ENCODE assay signal across 31 cellular contexts in the genomic region with DNA sequence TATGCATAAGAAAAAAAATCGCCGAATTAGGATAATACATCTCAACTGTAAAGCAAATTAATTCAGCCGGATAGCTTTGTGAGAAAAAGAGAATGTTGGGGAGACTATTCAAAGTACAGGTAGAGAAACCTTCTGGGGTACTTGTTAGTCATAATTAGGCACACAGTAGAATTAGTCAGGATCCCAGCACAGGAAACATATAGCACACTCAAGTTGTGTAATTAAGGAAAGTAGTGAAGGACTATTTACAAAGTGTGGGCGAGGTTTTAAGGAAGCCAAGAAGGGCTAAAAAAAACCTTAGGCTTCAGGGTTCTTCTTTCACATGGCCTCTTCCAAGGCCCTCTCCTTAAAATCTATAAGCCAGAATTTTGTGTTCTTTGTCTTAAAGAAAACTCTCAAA.
DNase-seq lines count a peak whose midpoint lies in the region; ATAC-seq and TF ChIP-seq lines count a peak whose summit lies in the region.
"Had no signal": no experiment of that assay in that cellular context is flagged by ENCODE, and none has a peak within 500 bp of the region (broad histone marks: within the 10 kb centered on the region; RNA-seq: fewer than 3 reads in every experiment).

No MANE protein-coding gene starts in this region.

- H3K4me3 ChIP-seq in mammary epithelial cell (replicated peaks in 1 of 3; ENCODE audit: insufficient read depth in 1 of 3, low read depth in 2 of 3, low read length in 3 of 3) (no peak overlapping the region), lower lobe of right lung (no peak overlapping the region)
- H3K4me3 ChIP-seq in CD8-positive, alpha-beta T cell (ENCODE audit: low read depth, low read length), result no peak overlapping the region
- H3K4me3 ChIP-seq: dorsolateral prefrontal cortex, right lobe of liver, testis, vagina had no signal

- WGBS in mammary epithelial cell (ENCODE audit: low coverage, missing lambda C conversion rate), result 84% methylated on average over 3 of the region's 4 CpGs

- no peak overlapping the region for H3K9ac ChIP-seq in mammary epithelial cell (ENCODE audit: insufficient read depth, low read length)

- H3K27me3 ChIP-seq in mammary epithelial cell (ENCODE audit: insufficient read depth, low read length) (no peaks in the 10 kb centered on the region), lower lobe of right lung (ENCODE audit: low read depth) (peaks cover 5% of the 10 kb centered on the region)
- H3K27me3 ChIP-seq in CD8-positive, alpha-beta T cell (ENCODE audit: insufficient read depth, low read length), result no peaks in the 10 kb centered on the region
- H3K27me3 ChIP-seq: right lobe of liver, testis, vagina had no signal

- H3K27me3 Mint-ChIP-seq in CD8-positive, alpha-beta T cell (ENCODE audit: low read depth), result no peaks in the 10 kb centered on the region
- peaks cover under 1% of the 10 kb centered on the region for H3K27me3 Mint-ChIP-seq in activated naive CD8-positive, alpha-beta T cell treated with anti-CD3 and anti-CD28 coated beads for 36 hours
- H3K27me3 Mint-ChIP-seq: IgD-negative memory B cell, memory B cell had no signal

- no peaks in the 10 kb centered on the region for H3K9me3 ChIP-seq in mammary epithelial cell (replicated peaks; ENCODE audit: insufficient read depth, low read length)
- no peaks in the 10 kb centered on the region for H3K9me3 ChIP-seq in lower lobe of right lung
- no peaks in the 10 kb centered on the region for H3K9me3 ChIP-seq in CD8-positive, alpha-beta T cell (ENCODE audit: low read length)
- H3K9me3 ChIP-seq: BE2C, right lobe of liver, testis, vagina had no signal

- no peaks in the 10 kb centered on the region for H4K20me1 ChIP-seq in mammary epithelial cell (ENCODE audit: insufficient read depth, low read length)

- intact Hi-C loops in mammary epithelial cell (cut with micrococcal nuclease) (no loop called here), lower lobe of right lung (cut with DNase I) (no loop called here)
- intact Hi-C loops in CD8-positive, alpha-beta T cell (cut with DNase I, micrococcal nuclease), result no loop called here

- H3K4me1 ChIP-seq in mammary epithelial cell (ENCODE audit: insufficient read depth, low read length) (peaks cover 30% of the 10 kb centered on the region), lower lobe of right lung (peaks cover 11% of the 10 kb centered on the region)
- H3K4me1 ChIP-seq in CD8-positive, alpha-beta T cell (ENCODE audit: insufficient read depth, low read length), result no peaks in the 10 kb centered on the region
- H3K4me1 ChIP-seq: BE2C, right lobe of liver, testis, vagina had no signal

- H3K79me2 ChIP-seq in mammary epithelial cell (ENCODE audit: insufficient read depth, low read length), result peaks cover 45% of the 10 kb centered on the region

- peak; percentile 45 to 51 for DNase-seq in AML-193 (lab: John Stamatoyannopoulos, UW)
- DNase-seq in MV-4-11 (lab: John Stamatoyannopoulos, UW), result peak; percentile 66
- peak; percentile 78 for DNase-seq in mammary epithelial cell
- DNase-seq in lower lobe of right lung, result no peak
- DNase-seq in GM13977 (ENCODE audit: low spot score), result no peak
- no peak for DNase-seq in CD8-positive, alpha-beta T cell
- no peak for DNase-seq in stimulated activated CD4-positive, alpha-beta T cell treated with anti-CD3 and anti-CD28 coated beads, Interleukin-2, amount 100 ng/mL, for 48 hours
- no peak for DNase-seq in activated naive CD8-positive, alpha-beta T cell treated with anti-CD3 and anti-CD28 coated beads for 36 hours
- DNase-seq: activated CD4-positive, alpha-beta T cell treated with anti-CD3 and anti-CD28 coated beads for 4 hours; activated gamma-delta T cell; activated T-cell treated with anti-CD3 and anti-CD28 coated beads, Interleukin-2, amount 50 U/mL, for 1 hour; BE2C; DMS79 treated with DMSO at 0.1 percent for 48 hours; dorsolateral prefrontal cortex; GF-D8; glutamatergic neuron; H7; kidney; NCI-H1436; NCI-H2081 treated with DMSO at 0.1 percent for 48 hours; NCI-H345; NCI-H748 treated with DMSO at 0.1 percent for 48 hours; right lobe of liver; stimulated activated CD4-positive, alpha-beta T cell treated with anti-CD3 and anti-CD28 coated beads, Interleukin-12 subunit alpha, Interleukin-12 subunit beta, amount 100 ng/mL, for 4 hours; stimulated activated CD4-positive, alpha-beta T cell treated with anti-CD3 and anti-CD28 coated beads, Interleukin-4, amount 100 ng/mL, for 4 hours; stimulated activated naive CD4-positive, alpha-beta T cell; T-helper 2 cell; testis had no signal

- peak overlapping the region; percentile 51 for H3K27ac ChIP-seq in mammary epithelial cell (ENCODE audit: insufficient read depth, low read depth, low read length)
- H3K27ac ChIP-seq in lower lobe of right lung, result peak overlapping the region; percentile 72
- no peak overlapping the region for H3K27ac ChIP-seq in CD8-positive, alpha-beta T cell (ENCODE audit: low read depth, low read length)
- H3K27ac ChIP-seq: dorsolateral prefrontal cortex, right lobe of liver, testis had no signal

- no peaks in the 10 kb centered on the region for H3K9me3 Mint-ChIP-seq in CD8-positive, alpha-beta T cell
- no peaks in the 10 kb centered on the region for H3K9me3 Mint-ChIP-seq in activated naive CD8-positive, alpha-beta T cell treated with anti-CD3 and anti-CD28 coated beads for 36 hours
- H3K9me3 Mint-ChIP-seq: IgD-negative memory B cell had no signal

- no peaks in the 10 kb centered on the region for H3K4me1 Mint-ChIP-seq in CD8-positive, alpha-beta T cell (ENCODE audit: low read depth)
- no peaks in the 10 kb centered on the region for H3K4me1 Mint-ChIP-seq in activated naive CD8-positive, alpha-beta T cell treated with anti-CD3 and anti-CD28 coated beads for 36 hours
- H3K4me1 Mint-ChIP-seq: memory B cell had no signal

- POLR2A ChIA-PET in CD8-positive, alpha-beta T cell (lab: Charles Lee), result no interaction called here

- H3K4me2 ChIP-seq in mammary epithelial cell (ENCODE audit: insufficient read depth, low read depth, low read length), result peak overlapping the region; percentile 31

- in situ Hi-C loops in mammary epithelial cell (cut with MboI; ENCODE audit: low sequenced_read_pairs in 2 of 2), result no loop called here
- in situ Hi-C loops in GM13977 (cut with MboI; ENCODE audit: low pct_unique_long_range_greater_than_20kb, low sequenced_read_pairs, unreplicated experiment), result no loop called here

- ATAC-seq in lower lobe of right lung, result peak; percentile 85 to 92
- no peak for ATAC-seq in CD8-positive, alpha-beta T cell

- no peaks in the 10 kb centered on the region for H3K36me3 ChIP-seq in mammary epithelial cell (ENCODE audit: insufficient read depth, low read length)
- H3K36me3 ChIP-seq in lower lobe of right lung, result no peaks in the 10 kb centered on the region
- no peaks in the 10 kb centered on the region for H3K36me3 ChIP-seq in CD8-positive, alpha-beta T cell (ENCODE audit: insufficient read depth, low read length)
- H3K36me3 ChIP-seq: BE2C, right lobe of liver, vagina had no signal

- H3K27ac Mint-ChIP-seq in CD8-positive, alpha-beta T cell, result no peak overlapping the region
- H3K27ac Mint-ChIP-seq in activated naive CD8-positive, alpha-beta T cell treated with anti-CD3 and anti-CD28 coated beads for 36 hours, result no peak overlapping the region
- H3K27ac Mint-ChIP-seq: memory B cell had no signal

- no peak for TF ChIP-seq CTCF in mammary epithelial cell (conservative IDR thresholded peaks at IDR 0.05 in 1 of 2, IDR thresholded peaks at IDR 0.05 in 1 of 2; ENCODE audit: extremely low read depth in 1 of 2, insufficient read depth in 1 of 2, low read depth in 1 of 2, low read length in 2 of 2)
- no peak for TF ChIP-seq CTCF in lower lobe of right lung (IDR thresholded peaks at IDR 0.05)
- TF ChIP-seq CTCF in GM13977 (IDR thresholded peaks at IDR 0.05; ENCODE audit: extremely low read depth, insufficient read depth, missing control alignments), result no peak
- no peak for TF ChIP-seq CTCF in CD8-positive, alpha-beta T cell (IDR thresholded peaks at IDR 0.05)

- no peak overlapping the region for H2AFZ ChIP-seq in mammary epithelial cell (ENCODE audit: low read depth, low read length)

- no peaks in the 10 kb centered on the region for H3K36me3 Mint-ChIP-seq in CD8-positive, alpha-beta T cell
- no peaks in the 10 kb centered on the region for H3K36me3 Mint-ChIP-seq in activated naive CD8-positive, alpha-beta T cell treated with anti-CD3 and anti-CD28 coated beads for 36 hours
- H3K36me3 Mint-ChIP-seq: IgD-negative memory B cell, memory B cell had no signal

- dilution Hi-C loops in mammary epithelial cell (cut with HindIII; ENCODE audit: low sequenced_read_pairs), result no loop called here

- CTCF ChIA-PET in mammary epithelial cell (lab: Charles Lee; ENCODE audit: low non-redundant PET), result no interaction called here
- CTCF ChIA-PET in CD8-positive, alpha-beta T cell (lab: Charles Lee), result interaction anchor here (12.6 kb wide), 1 partner anchor 62 kb away, joined by 109 read pairs; no protein-coding TSS in a partner anchor

- H3K4me3 Mint-ChIP-seq in CD8-positive, alpha-beta T cell, result no peak overlapping the region
- no peak overlapping the region for H3K4me3 Mint-ChIP-seq in activated naive CD8-positive, alpha-beta T cell treated with anti-CD3 and anti-CD28 coated beads for 36 hours
- H3K4me3 Mint-ChIP-seq: IgD-negative memory B cell, memory B cell had no signal

- no TSS peak for BruUV-seq in mammary epithelial cell (replicated peaks; lab: Mats Ljungman, UMichigan)

Comparison
In these comparisons a context has a peak if more than half of its experiments do, and no peak if none do; other contexts are left out.
1. DNase-seq: peak in AML-193 (2 of 2), MV-4-11 (single experiment) and mammary epithelial cell (single experiment); none in lower lobe of right lung (single experiment), GM13977 (single experiment), CD8-positive, alpha-beta T cell (0 of 7), stimulated activated CD4-positive, alpha-beta T cell treated with anti-CD3 and anti-CD28 coated beads, Interleukin-2, amount 100 ng/mL, for 48 hours (0 of 2) and activated naive CD8-positive, alpha-beta T cell treated with anti-CD3 and anti-CD28 coated beads for 36 hours (single experiment).